8 cellular contexts compared by ENCODE assay signal in the genomic region with DNA sequence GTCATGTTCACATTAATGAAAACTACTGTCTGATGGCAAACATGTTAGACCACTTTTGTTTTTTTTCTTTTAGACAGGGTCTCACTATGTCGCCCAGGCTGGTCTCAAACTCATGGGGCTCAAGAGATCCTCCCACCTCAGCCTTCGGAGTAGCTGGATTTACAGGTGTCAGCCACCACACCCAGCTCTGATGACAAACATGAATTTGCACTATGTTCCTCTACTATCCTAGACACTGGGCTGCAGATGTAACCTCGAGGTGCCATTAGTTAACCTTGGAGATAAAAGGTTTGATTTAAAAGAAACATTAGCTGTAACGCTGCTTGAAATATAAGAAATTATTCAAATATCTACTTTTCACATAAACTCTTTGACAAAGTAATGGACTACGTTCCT. TPM values are rescaled to one million over a fixed set of nuclear protein-coding genes. Genes with fewer than 3 reads are reported as not detected.
DNase-seq lines count a peak whose midpoint lies in the region; ATAC-seq and TF ChIP-seq lines count a peak whose summit lies in the region.

No MANE protein-coding gene starts in this region.

- H3K9me3 Mint-ChIP-seq in neural crest cell = no peaks in the 10 kb centered on the region

- no peak for DNase-seq in neural crest cell (ENCODE audit: low read depth, low spot score)
- no peak for DNase-seq in GM10266 (ENCODE audit: extremely low spot score)
- DNase-seq in glomerular visceral epithelial cell (ENCODE audit: extremely low spot score) = no peak
- no peak for DNase-seq in activated CD4-positive, alpha-beta T cell treated with anti-CD3 and anti-CD28 coated beads, Interleukin-2, amount 50 U/mL, for 48 hours

- peaks cover 69% of the 10 kb centered on the region for H3K4me1 Mint-ChIP-seq in neural crest cell

- H3K27ac Mint-ChIP-seq in neural crest cell (ENCODE audit: unreplicated experiment) = no peak overlapping the region

- no peak for TF ChIP-seq CTCF in neural crest cell (conservative IDR thresholded peaks at IDR 0.05)
- no peak for TF ChIP-seq CTCF in GM10266 (IDR thresholded peaks at IDR 0.05; ENCODE audit: control insufficient read depth, insufficient read depth, low read depth, missing control alignments)

- ATAC-seq in GM18520 (IDR thresholded peaks at IDR 0.05; ENCODE audit: unreplicated experiment) = peak; percentile 14
- peak; percentile 18 for ATAC-seq in HG02938 (IDR thresholded peaks at IDR 0.05; ENCODE audit: unreplicated experiment)
- ATAC-seq in HG02973 (IDR thresholded peaks at IDR 0.05; ENCODE audit: unreplicated experiment) = no peak

- H3K36me3 Mint-ChIP-seq in neural crest cell (ENCODE audit: low read depth) = no peaks in the 10 kb centered on the region

- peak overlapping the region; percentile 1 for H3K4me3 Mint-ChIP-seq in neural crest cell

- no peaks in the 10 kb centered on the region for H3K27me3 Mint-ChIP-seq in neural crest cell (ENCODE audit: low read depth)

- peak overlapping the region; percentile 9 for H3K27ac ChIP-seq in angular gyrus (ENCODE audit: low read depth, low read length)

RNA-seq across cellular contexts. Expression of gene VPS37B, which starts 8.1 kb away (rescaled TPM):
- total RNA-seq in neural crest cell = 40.9 and 41.5 TPM in 2 replicates

RNA-seq across cellular contexts. Expression of gene HIP1R, which starts 52.6 kb away (rescaled TPM):
- 20.7 and 23.2 TPM in 2 replicates for total RNA-seq in neural crest cell
